In the genomic region with DNA sequence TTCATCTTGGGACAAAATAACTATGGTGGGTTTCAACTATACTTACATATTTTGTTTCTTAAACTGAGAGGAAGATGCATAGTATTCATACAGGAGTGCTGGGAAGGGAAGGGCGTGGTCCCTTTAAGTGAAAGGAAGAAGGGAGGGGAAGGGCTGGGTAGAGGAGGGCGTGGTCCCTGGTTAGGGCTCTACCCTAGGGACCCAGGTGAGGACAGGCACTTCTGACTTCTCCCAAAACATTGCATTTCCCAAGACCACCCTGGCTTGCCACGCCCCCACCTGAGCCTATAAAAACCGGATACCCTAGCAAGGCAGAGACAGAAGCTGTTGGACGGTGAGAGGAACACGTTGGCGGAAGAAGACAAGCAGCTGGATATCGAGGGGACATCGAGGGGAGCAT, we compare ENCODE assay signal across 21 cellular contexts.
A peak's percentile ranks its signal among the peaks of the same experiment; 100 is the strongest.
DNase-seq lines count a peak whose midpoint lies in the region; ATAC-seq lines count a peak whose summit lies in the region.
"Had no signal": no experiment of that assay in that cellular context is flagged by ENCODE, and none has a peak within 500 bp of the region (broad histone marks: within the 10 kb centered on the region; RNA-seq: fewer than 3 reads in every experiment).

No MANE protein-coding gene starts in this region.

- H3K4me3 Mint-ChIP-seq in activated CD4-positive, alpha-beta T cell treated with anti-CD3 and anti-CD28 coated beads, Interleukin-2, amount 10 ng/mL, durations not matched to agents 7 days and 5 days: no peak overlapping the region
- H3K4me3 Mint-ChIP-seq: CD14-positive monocyte; CD4-positive, alpha-beta T cell; CD8-positive, alpha-beta memory T cell had no signal

- H2BK12ac ChIP-seq in neuronal stem cell (ENCODE audit: low read length): no peak overlapping the region

- no peak for ATAC-seq in HG03045 (IDR thresholded peaks at IDR 0.05; ENCODE audit: unreplicated experiment)
- ATAC-seq: A549 had no signal

- no peak overlapping the region for H3K23ac ChIP-seq in neuronal stem cell (ENCODE audit: low read depth, low read length, poor library complexity)

- H2AFZ ChIP-seq in neuronal stem cell (ENCODE audit: low read length): no peak overlapping the region

- H3K36me3 ChIP-seq in neuronal stem cell (replicated peaks in 1 of 2; ENCODE audit: control insufficient read depth in 2 of 2, insufficient read depth in 2 of 2, low read length in 2 of 2): no peaks in the 10 kb centered on the region
- H3K36me3 ChIP-seq: BE2C; BLaER1 treated with 17β-estradiol and CSF1 and Interleukin-3, amounts not matched to agents 10 nM and 100 nM; HAP-1 had no signal

- no peaks in the 10 kb centered on the region for H3K27me3 ChIP-seq in neuronal stem cell (ENCODE audit: control insufficient read depth in 3 of 3, insufficient read depth in 3 of 3, low read depth in 1 of 3, low read length in 3 of 3)
- H3K27me3 ChIP-seq: BE2C; BLaER1 treated with 17β-estradiol and CSF1 and Interleukin-3, amounts not matched to agents 10 nM and 100 nM had no signal

- H3K4me1 Mint-ChIP-seq in activated CD4-positive, alpha-beta T cell treated with anti-CD3 and anti-CD28 coated beads, Interleukin-2, amount 10 ng/mL, durations not matched to agents 7 days and 5 days: peaks cover 4% of the 10 kb centered on the region
- H3K4me1 Mint-ChIP-seq: CD14-positive monocyte; CD8-positive, alpha-beta memory T cell had no signal

- no peaks in the 10 kb centered on the region for H3K79me1 ChIP-seq in neuronal stem cell (ENCODE audit: low read depth, low read length)

- no peak overlapping the region for H4K91ac ChIP-seq in neuronal stem cell (ENCODE audit: low read depth, low read length, poor library complexity)

- H3K4ac ChIP-seq in neuronal stem cell (ENCODE audit: low read length): no peak overlapping the region

- POLR2A ChIA-PET in activated CD4-positive, alpha-beta T cell treated with anti-CD3 and anti-CD28 coated beads, Interleukin-2, amount 10 ng/mL, durations not matched to agents 7 days and 5 days (lab: Charles Lee): no interaction called here

- no peak overlapping the region for H4K8ac ChIP-seq in neuronal stem cell (ENCODE audit: low read depth, low read length)

- H3K36me3 Mint-ChIP-seq in activated CD4-positive, alpha-beta T cell treated with anti-CD3 and anti-CD28 coated beads, Interleukin-2, amount 10 ng/mL, durations not matched to agents 7 days and 5 days (ENCODE audit: low read depth): no peaks in the 10 kb centered on the region
- H3K36me3 Mint-ChIP-seq: CD14-positive monocyte; CD8-positive, alpha-beta memory T cell had no signal

- no peaks in the 10 kb centered on the region for H3K27me3 Mint-ChIP-seq in activated CD4-positive, alpha-beta T cell treated with anti-CD3 and anti-CD28 coated beads, Interleukin-2, amount 10 ng/mL, durations not matched to agents 7 days and 5 days

- H3K4me1 ChIP-seq in neuronal stem cell (ENCODE audit: control insufficient read depth in 2 of 2, insufficient read depth in 1 of 2, low read depth in 1 of 2, low read length in 2 of 2): no peaks in the 10 kb centered on the region
- H3K4me1 ChIP-seq: BE2C, HAP-1 had no signal

- DNase-seq in activated CD4-positive, alpha-beta T cell treated with anti-CD3 and anti-CD28 coated beads, Interleukin-2, amount 10 ng/mL, durations not matched to agents 7 days and 5 days: no peak
- DNase-seq in activated CD4-positive, alpha-beta T cell treated with anti-CD3 and anti-CD28 coated beads, Interleukin-2, amount 50 U/mL, for 48 hours: no peak
- DNase-seq in NCI-H69 (lab: John Stamatoyannopoulos, UW): peak; percentile 18
- DNase-seq in neuronal stem cell (ENCODE audit: low spot score): no peak
- no peak for DNase-seq in activated gamma-delta T cell (lab: John Stamatoyannopoulos, UW)
- DNase-seq in amniotic stem cell (lab: John Stamatoyannopoulos, UW): no peak
- DNase-seq: 8988T; ACHN; AML-193; BE2C; CD4-positive, alpha-beta T cell; CD8-positive, alpha-beta memory T cell; DMS 273 treated with DMSO at 0.1 percent for 48 hours; DMS79; EL; GOT3 had no signal

- H2BK120ac ChIP-seq in neuronal stem cell (ENCODE audit: low read depth, low read length): no peak overlapping the region

- H3K14ac ChIP-seq in neuronal stem cell (ENCODE audit: low read length): no peak overlapping the region

- H2BK5ac ChIP-seq in neuronal stem cell (ENCODE audit: low read length): peak overlapping the region; percentile 42

- no peak overlapping the region for H3K9ac ChIP-seq in neuronal stem cell (ENCODE audit: low read depth, low read length, poor library complexity)
- H3K9ac ChIP-seq: BLaER1 treated with 17β-estradiol and CSF1 and Interleukin-3, amounts not matched to agents 10 nM and 100 nM had no signal

- no peak overlapping the region for H2BK15ac ChIP-seq in neuronal stem cell (ENCODE audit: low read length)

- H3K18ac ChIP-seq in neuronal stem cell (ENCODE audit: low read length): no peak overlapping the region

- H3K9me3 ChIP-seq in neuronal stem cell (replicated peaks in 1 of 2; ENCODE audit: control insufficient read depth in 2 of 2, insufficient read depth in 1 of 2, low read depth in 1 of 2, low read length in 2 of 2): no peaks in the 10 kb centered on the region
- H3K9me3 ChIP-seq: A549; BE2C; BLaER1 treated with 17β-estradiol and CSF1 and Interleukin-3, amounts not matched to agents 10 nM and 100 nM; HAP-1 had no signal

- no peak overlapping the region for H2AK5ac ChIP-seq in neuronal stem cell (ENCODE audit: low read depth, low read length)

- no peaks in the 10 kb centered on the region for H3K9me3 Mint-ChIP-seq in activated CD4-positive, alpha-beta T cell treated with anti-CD3 and anti-CD28 coated beads, Interleukin-2, amount 10 ng/mL, durations not matched to agents 7 days and 5 days
- H3K9me3 Mint-ChIP-seq: CD14-positive monocyte; CD4-positive, alpha-beta T cell had no signal

- H3K4me2 ChIP-seq in neuronal stem cell (ENCODE audit: insufficient read depth, low read length, poor library complexity, severe bottlenecking): no peak overlapping the region
- H3K4me2 ChIP-seq: A549 had no signal

- WGBS in neuronal stem cell (ENCODE audit: extremely low coverage in 2 of 2, insufficient read length in 2 of 2, insufficient replicate concordance in 1 of 2), 2 donors: no CpG with 5 or more reads among the region's 9 CpGs

- no peak overlapping the region for H3K27ac ChIP-seq in neuronal stem cell (replicated peaks; ENCODE audit: low read length)
- H3K27ac ChIP-seq: A549; BLaER1 treated with 17β-estradiol and CSF1 and Interleukin-3, amounts not matched to agents 10 nM and 100 nM had no signal

- CTCF ChIA-PET in activated CD4-positive, alpha-beta T cell treated with anti-CD3 and anti-CD28 coated beads, Interleukin-2, amount 10 ng/mL, durations not matched to agents 7 days and 5 days (lab: Charles Lee): interaction anchor here (0.6 to 0.9 kb wide), 2 partner anchors 14 to 271 kb away, joined by 3 read pairs; no protein-coding TSS in a partner anchor

- peak overlapping the region; percentile 19 for H3K27ac Mint-ChIP-seq in activated CD4-positive, alpha-beta T cell treated with anti-CD3 and anti-CD28 coated beads, Interleukin-2, amount 10 ng/mL, durations not matched to agents 7 days and 5 days
- H3K27ac Mint-ChIP-seq: CD14-positive monocyte; CD4-positive, alpha-beta T cell had no signal

- no peak overlapping the region for H3K4me3 ChIP-seq in neuronal stem cell (ENCODE audit: low read length in 2 of 2)
- H3K4me3 ChIP-seq: A549; BLaER1 treated with 17β-estradiol and CSF1 and Interleukin-3, amounts not matched to agents 10 nM and 100 nM; HAP-1 had no signal
